8 cellular contexts compared by ENCODE assay signal in the genomic region with DNA sequence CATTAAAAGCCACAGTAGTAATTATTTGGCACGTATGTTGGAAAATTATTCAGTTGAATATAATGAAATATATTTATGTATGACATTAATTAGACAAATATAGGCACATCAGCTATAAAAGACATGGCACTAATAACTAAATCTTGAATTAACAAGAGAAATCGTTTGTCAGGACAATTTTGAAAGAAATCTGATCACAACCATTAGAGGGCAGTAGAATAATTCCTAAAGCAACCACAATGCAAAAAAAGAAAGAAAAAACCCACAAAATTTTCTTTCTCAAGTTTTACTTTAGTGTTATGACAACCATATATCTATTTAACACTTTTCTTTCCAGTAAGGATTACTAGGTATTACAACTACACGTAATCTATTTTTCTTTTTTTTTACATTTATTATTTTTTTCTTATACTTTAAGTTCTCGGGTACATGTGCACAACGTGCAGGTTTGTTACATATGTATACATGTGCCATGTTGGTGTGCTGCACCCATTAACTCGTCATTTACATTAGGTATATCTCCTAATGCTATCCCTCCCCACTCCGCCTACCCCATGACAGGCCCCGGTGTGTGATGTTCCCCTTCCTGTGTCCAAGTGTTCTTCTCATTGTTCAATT.
DNase-seq lines count a peak whose midpoint lies in the region; FAIRE-seq and TF ChIP-seq lines count a peak whose summit lies in the region.
"Not testable (repeated sequence)": the region's sequence is repeated elsewhere in the genome, so short reads cannot be mapped to it uniquely, and the experiment has no call there.

No MANE protein-coding gene starts in this region.

- not testable (repeated sequence) for H2BK5ac ChIP-seq in mesendoderm (ENCODE audit: low read length)

- FAIRE-seq in D721Med (lab: Jason Lieb, UNC): not testable (repeated sequence)

- TF ChIP-seq CTCF in D721Med (IDR thresholded peaks at IDR 0.05; ENCODE audit: insufficient read depth, missing control alignments) (peak; percentile 58), brain microvascular endothelial cell (IDR thresholded peaks at IDR 0.05; ENCODE audit: low read depth, low read length, missing control alignments) (peak; percentile 20), foreskin fibroblast (IDR thresholded peaks at IDR 0.05; ENCODE audit: low read depth, low read length) (peak; percentile 32), thyroid gland (IDR thresholded peaks at IDR 0.05) (peak in 5 of 6 experiments; percentile 29 to 58 (median 47))

- not testable (repeated sequence) for H3K23ac ChIP-seq in mesendoderm (ENCODE audit: low read length)

- H2BK120ac ChIP-seq in mesendoderm (ENCODE audit: low read depth, low read length): not testable (repeated sequence)

- intact Hi-C loops in thyroid gland (cut with DNase I): not testable (repeated sequence)

- WGBS in mesendoderm (ENCODE audit: extremely low coverage, insufficient coverage, low lambda C conversion rate): 93% methylated on average over 2 of the region's 8 CpGs
- WGBS in thyroid gland, 2 donors: 55% methylated on average over 8 of the region's 8 CpGs

- H3K36me3 ChIP-seq in brain microvascular endothelial cell (replicated peaks); mesendoderm (ENCODE audit: control insufficient read depth, insufficient read depth, low read length); thyroid gland: not testable (repeated sequence)

- not testable (repeated sequence) for H2BK15ac ChIP-seq in mesendoderm (replicated peaks; ENCODE audit: low read depth)

- not testable (repeated sequence) for H3K79me1 ChIP-seq in mesendoderm (ENCODE audit: low read length)

- not testable (repeated sequence) for H3K9me3 ChIP-seq in thyroid gland

- DNase-seq in D721Med (ENCODE audit: insufficient read length, low spot score); brain microvascular endothelial cell; thyroid gland: not testable (repeated sequence)
- DNase-seq in HCEC 1CT (peak; percentile 31), NCI-H1694 treated with DMSO at 0.1 percent for 48 hours (lab: John Stamatoyannopoulos, UW) (peak; percentile 29), RPMI8226 (peak; percentile 34), foreskin fibroblast (peak in 1 of 2 donors; percentile 46), mesendoderm (peak; percentile 16)

- H3K4ac ChIP-seq in mesendoderm (ENCODE audit: low read depth, low read length): not testable (repeated sequence)

- not testable (repeated sequence) for H3K79me2 ChIP-seq in mesendoderm (ENCODE audit: control insufficient read depth, insufficient read depth, low read length)

- H4K5ac ChIP-seq in mesendoderm (ENCODE audit: low read length): not testable (repeated sequence)

- TF ChIP-seq POLR2A in thyroid gland (IDR thresholded peaks at IDR 0.05): not testable (repeated sequence)

- not testable (repeated sequence) for H3K56ac ChIP-seq in mesendoderm (ENCODE audit: low read length)

- H4K8ac ChIP-seq in mesendoderm (ENCODE audit: low read depth, low read length): not testable (repeated sequence)

- H3K18ac ChIP-seq in mesendoderm (ENCODE audit: low read length): not testable (repeated sequence)

- not testable (repeated sequence) for H2AK5ac ChIP-seq in mesendoderm (ENCODE audit: low read length)

- H3K27me3 ChIP-seq in brain microvascular endothelial cell (replicated peaks); mesendoderm (ENCODE audit: insufficient read depth, low read length, poor library complexity); thyroid gland: not testable (repeated sequence)

- not testable (repeated sequence) for H3K9ac ChIP-seq in mesendoderm (ENCODE audit: low read length)

- H3K27ac ChIP-seq in brain microvascular endothelial cell; mesendoderm (ENCODE audit: low read depth, low read length); thyroid gland: not testable (repeated sequence)

- not testable (repeated sequence) for H3K4me2 ChIP-seq in mesendoderm (ENCODE audit: low read length)

- not testable (repeated sequence) for H3K4me3 ChIP-seq in brain microvascular endothelial cell (ENCODE audit: low read depth, low read length); foreskin fibroblast (ENCODE audit: low read depth in 1 of 2, low read length in 2 of 2); mesendoderm (ENCODE audit: low read length); thyroid gland (replicated peaks in 1 of 3)

- H3K4me1 ChIP-seq in mesendoderm (ENCODE audit: control insufficient read depth, low read depth, low read length); thyroid gland: not testable (repeated sequence)

- in situ Hi-C loops in brain microvascular endothelial cell (cut with HindIII; ENCODE audit: low pct_ligation_motif_present, low sequenced_read_pairs): loop anchor here (25.0 kb wide), 1 partner anchor 211 kb away; no protein-coding TSS in a partner anchor
